Comparison of ENCODE assay signal across 9 cellular contexts in the genomic region with DNA sequence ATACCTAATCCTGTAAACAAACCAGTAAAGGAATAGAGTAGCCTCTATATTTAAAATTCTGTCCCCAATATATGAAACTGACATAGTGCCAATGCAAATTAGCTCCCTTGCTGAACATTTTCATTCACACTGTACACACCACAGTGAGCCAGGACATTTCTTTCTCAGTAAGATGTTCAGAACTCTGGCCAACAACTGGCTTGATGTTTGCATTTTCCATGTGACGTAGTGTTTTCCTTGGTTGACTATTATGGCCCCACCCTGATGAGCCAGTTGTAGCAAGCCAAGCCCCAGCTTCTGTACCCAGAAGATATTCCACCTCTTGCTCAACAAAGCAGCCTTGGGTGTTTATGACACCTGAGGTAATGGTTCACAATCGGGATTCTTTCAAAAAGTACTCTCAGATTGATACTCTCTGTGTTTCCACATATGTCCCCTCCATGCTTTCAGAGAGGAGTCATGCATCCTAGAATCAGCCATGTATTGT. TPM values are rescaled to one million over a fixed set of nuclear protein-coding genes. Genes with fewer than 3 reads are reported as not detected.
DNase-seq lines count a peak whose midpoint lies in the region; ATAC-seq, FAIRE-seq and TF ChIP-seq lines count a peak whose summit lies in the region.
"Had no signal": no experiment of that assay in that cellular context is flagged by ENCODE, and none has a peak within 500 bp of the region (broad histone marks: within the 10 kb centered on the region; RNA-seq: fewer than 3 reads in every experiment).

No MANE protein-coding gene starts in this region.

- peak overlapping the region; percentile 23 for H3K27ac ChIP-seq in ACC112 (ENCODE audit: low read depth, low read length)
- H3K27ac ChIP-seq in endothelial cell of umbilical vein (ENCODE audit: insufficient read depth, low read depth, low read length), result peak overlapping the region; percentile 13
- H3K27ac ChIP-seq in body of pancreas, result no peak overlapping the region
- H3K27ac ChIP-seq in aorta (ENCODE audit: low read depth in 1 of 2, low read length in 2 of 2), result no peak overlapping the region
- H3K27ac ChIP-seq: VCaP had no signal

- no peaks in the 10 kb centered on the region for H4K20me1 ChIP-seq in endothelial cell of umbilical vein (replicated peaks; ENCODE audit: control insufficient read depth, extremely low read depth, insufficient read depth, low read length)

- H3K4me1 ChIP-seq in ACC112 (ENCODE audit: control insufficient read depth, insufficient read depth, low read length, unreplicated experiment) (peaks cover 42% of the 10 kb centered on the region), endothelial cell of umbilical vein (ENCODE audit: control insufficient read depth, extremely low read depth, insufficient read depth, low read length) (peaks cover 27% of the 10 kb centered on the region), body of pancreas (peaks cover 9% of the 10 kb centered on the region), aorta (ENCODE audit: control insufficient read depth in 1 of 2, insufficient read depth in 2 of 2, low read length in 2 of 2) (no peaks in the 10 kb centered on the region)

- no peaks in the 10 kb centered on the region for H3K9me3 ChIP-seq in endothelial cell of umbilical vein (replicated peaks; ENCODE audit: control insufficient read depth, insufficient read depth, low read length)
- H3K9me3 ChIP-seq in body of pancreas, result no peaks in the 10 kb centered on the region
- H3K9me3 ChIP-seq in aorta (ENCODE audit: control insufficient read depth, low read length), result no peaks in the 10 kb centered on the region

- H3K4me3 ChIP-seq in ACC112 (ENCODE audit: low read depth, low read length), result no peak overlapping the region
- H3K4me3 ChIP-seq in endothelial cell of umbilical vein (replicated peaks in 1 of 3; ENCODE audit: insufficient read depth in 1 of 3, low read depth in 1 of 3, low read length in 3 of 3), result no peak overlapping the region
- H3K4me3 ChIP-seq in body of pancreas, result no peak overlapping the region
- no peak overlapping the region for H3K4me3 ChIP-seq in aorta (ENCODE audit: low read length in 2 of 2)

- peak; percentile 57 for ATAC-seq in HG03460 (IDR thresholded peaks at IDR 0.05; ENCODE audit: unreplicated experiment)
- no peak for ATAC-seq in body of pancreas
- no peak for ATAC-seq in aorta (ENCODE audit: low FRiP score)

- H2AFZ ChIP-seq in ACC112 (ENCODE audit: low read length, unreplicated experiment) (peak overlapping the region; percentile 61), endothelial cell of umbilical vein (ENCODE audit: low read depth, low read length) (no peak overlapping the region)

- no peaks in the 10 kb centered on the region for H3K9me1 ChIP-seq in endothelial cell of umbilical vein (replicated peaks; ENCODE audit: control insufficient read depth, extremely low read depth, insufficient read depth, low read length)

- dilution Hi-C loops in endothelial cell of umbilical vein (cut with MboI; ENCODE audit: extremely low pct_ligation_motif_present, low sequenced_read_pairs), result no loop called here

- H3K36me3 ChIP-seq in ACC112 (ENCODE audit: insufficient read depth, low read length) (no peaks in the 10 kb centered on the region), endothelial cell of umbilical vein (ENCODE audit: control insufficient read depth in 2 of 2, extremely low read depth in 1 of 2, insufficient read depth in 2 of 2, low read length in 2 of 2) (no peaks in the 10 kb centered on the region), body of pancreas (replicated peaks in 1 of 2; ENCODE audit: insufficient read depth in 1 of 2, low read depth in 2 of 2) (no peaks in the 10 kb centered on the region), aorta (ENCODE audit: control insufficient read depth in 1 of 2, insufficient read depth in 2 of 2, low read length in 1 of 2) (no peaks in the 10 kb centered on the region)

- no peak overlapping the region for H3K4me2 ChIP-seq in endothelial cell of umbilical vein (ENCODE audit: insufficient read depth, low read length)

- TF ChIP-seq CTCF in GM20000 (IDR thresholded peaks at IDR 0.05; ENCODE audit: extremely low read depth, missing control alignments) (no peak), endothelial cell of umbilical vein (IDR thresholded peaks at IDR 0.05; ENCODE audit: extremely low read depth in 1 of 2, insufficient read depth in 1 of 2, low read depth in 1 of 2, low read length in 2 of 2) (no peak), body of pancreas (IDR thresholded peaks at IDR 0.05) (no peak)

- intact Hi-C loops in endothelial cell of umbilical vein (cut with micrococcal nuclease) (loop anchor here (2.0 kb wide), 1 partner anchor 59 kb away; no protein-coding TSS in a partner anchor), body of pancreas (cut with DNase I) (no loop called here), aorta (cut with DNase I) (loop anchor here in 1 of 2 donors (2.0 kb wide), 1 partner anchor 15 kb away; no protein-coding TSS in a partner anchor)

- no TSS peak for BruUV-seq in endothelial cell of umbilical vein (replicated peaks; lab: Mats Ljungman, UMichigan)

- no peaks in the 10 kb centered on the region for H3K27me3 ChIP-seq in ACC112 (ENCODE audit: insufficient read depth, low read length)
- H3K27me3 ChIP-seq in endothelial cell of umbilical vein (ENCODE audit: control insufficient read depth in 2 of 2, insufficient read depth in 2 of 2, low read length in 2 of 2), result no peaks in the 10 kb centered on the region
- no peaks in the 10 kb centered on the region for H3K27me3 ChIP-seq in body of pancreas
- H3K27me3 ChIP-seq in aorta (ENCODE audit: control insufficient read depth in 1 of 2, insufficient read depth in 2 of 2, low read length in 1 of 2), result no peaks in the 10 kb centered on the region

- TF ChIP-seq POLR2A in endothelial cell of umbilical vein (IDR thresholded peaks at IDR 0.05; ENCODE audit: low read depth, low read length) (no peak), body of pancreas (IDR thresholded peaks at IDR 0.05) (no peak)

- CTCF ChIA-PET in endothelial cell of umbilical vein (lab: Charles Lee), result interaction anchor here (1.2 to 2.9 kb wide), 6 partner anchors 11 to 277 kb away, joined by 4 to 15 read pairs (median 8); no protein-coding TSS in a partner anchor

- POLR2A ChIA-PET in endothelial cell of umbilical vein (lab: Charles Lee), result no interaction called here

- FAIRE-seq in endothelial cell of umbilical vein (lab: Jason Lieb, UNC), result no peak

- no peak overlapping the region for H3K9ac ChIP-seq in endothelial cell of umbilical vein (replicated peaks; ENCODE audit: extremely low read depth, insufficient read depth, low read length)

- DNase-seq in GM20000 (ENCODE audit: low spot score), result peak; percentile 6
- no peak for DNase-seq in endothelial cell of umbilical vein (ENCODE audit: low read depth, low spot score)
- no peak for DNase-seq in NCI-H2107 treated with DMSO at 0.1 percent for 48 hours (lab: John Stamatoyannopoulos, UW; ENCODE audit: unreplicated experiment)
- DNase-seq in T-helper 9 cell, result no peak
- no peak for DNase-seq in body of pancreas
- no peak for DNase-seq in aorta

- 77 to 79% methylated on average over 2 of the region's 2 CpGs for WGBS in body of pancreas, 2 donors
- 52 to 65% methylated on average over 2 of the region's 2 CpGs for WGBS in aorta, 2 donors

- H3K79me2 ChIP-seq in ACC112 (ENCODE audit: control insufficient read depth, insufficient read depth, low read length, unreplicated experiment), result no peaks in the 10 kb centered on the region
- H3K79me2 ChIP-seq in endothelial cell of umbilical vein (ENCODE audit: control insufficient read depth, insufficient read depth, low read length), result no peaks in the 10 kb centered on the region

TF ChIP-seq in endothelial cell of umbilical vein, 7 proteins besides CTCF, POLR2A, EP300 and RAD21:
- TF ChIP-seq EZH2 (IDR thresholded peaks at IDR 0.05; ENCODE audit: borderline replicate concordance, low read depth, low read length, severe bottlenecking), result no peak
- no peak for TF ChIP-seq GATA2 (IDR thresholded peaks at IDR 0.05; ENCODE audit: insufficient read depth, insufficient read length, low read depth, low read length)
- TF ChIP-seq, protein P1, sequence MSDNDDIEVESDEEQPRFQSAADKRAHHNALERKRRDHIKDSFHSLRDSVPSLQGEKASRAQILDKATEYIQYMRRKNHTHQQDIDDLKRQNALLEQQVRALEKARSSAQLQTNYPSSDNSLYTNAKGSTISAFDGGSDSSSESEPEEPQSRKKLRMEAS (IDR thresholded peaks at IDR 0.05; ENCODE audit: insufficient read depth, insufficient read length), result no peak
- no peak for TF ChIP-seq POLR2AphosphoS5 (IDR thresholded peaks at IDR 0.05; ENCODE audit: insufficient read depth, low read depth, low read length)
- no peak for TF ChIP-seq JUN (IDR thresholded peaks at IDR 0.05; ENCODE audit: borderline replicate concordance, insufficient read depth, insufficient read length, low read depth)
- no peak for TF ChIP-seq FOS (IDR thresholded peaks at IDR 0.05; ENCODE audit: borderline replicate concordance, insufficient read depth, low read length)
- no peak for TF ChIP-seq MYC (IDR thresholded peaks at IDR 0.05; ENCODE audit: low read depth, low read length)
TF ChIP-seq in endothelial cell of umbilical vein: peak in this region for 0.

RNA-seq across cellular contexts. Expression of a gene that starts 17.7 kb away (rescaled TPM):
- total RNA-seq in endothelial cell of umbilical vein, result 525 and 578 TPM in 2 replicates
- 313 and 403 TPM in 2 replicates for polyA plus RNA-seq in endothelial cell of umbilical vein
- 739 and 850 TPM in 2 replicates for polyA plus RNA-seq in endothelial cell of umbilical vein (2011; cell fraction: cytosol; rRNA removed)
- 853 and 889 TPM in 2 replicates for polyA plus RNA-seq in endothelial cell of umbilical vein (2011; cell fraction: nucleus; rRNA removed)
- polyA plus RNA-seq in endothelial cell of umbilical vein (2012), result 651 and 824 TPM in 2 replicates
- polyA minus RNA-seq in endothelial cell of umbilical vein, result 346 and 389 TPM in 2 replicates
- 99.6 TPM for polyA minus RNA-seq in endothelial cell of umbilical vein (2011; cell fraction: cytosol; rRNA and poly(A)+ RNA removed)
- 497 and 541 TPM in 2 replicates for polyA minus RNA-seq in endothelial cell of umbilical vein (2011; cell fraction: nucleus; rRNA and poly(A)+ RNA removed)
- total RNA-seq in body of pancreas, result 10 to 100 TPM; 37.9 to 44.8 TPM
- 100 to 1,000 TPM; 378 to 546 TPM for total RNA-seq in aorta
- 100 to 1,000 TPM; 504 to 788 TPM for polyA plus RNA-seq in aorta

Comparison
In these comparisons a context has a peak if more than half of its experiments do, and no peak if none do; other contexts are left out.
1. H3K27ac ChIP-seq: peak in ACC112 (single experiment) and endothelial cell of umbilical vein (single experiment); none in body of pancreas (0 of 4) and aorta (0 of 2).
2. RNA of a gene that starts 17.7 kb away (total RNA-seq): 378 to 546 TPM in aorta and 525 to 578 TPM in endothelial cell of umbilical vein; 37.9 to 44.8 TPM in body of pancreas; every median in the first group is over 4 times any median in the second.